2 cellular contexts compared by ENCODE assay signal in the genomic region with DNA sequence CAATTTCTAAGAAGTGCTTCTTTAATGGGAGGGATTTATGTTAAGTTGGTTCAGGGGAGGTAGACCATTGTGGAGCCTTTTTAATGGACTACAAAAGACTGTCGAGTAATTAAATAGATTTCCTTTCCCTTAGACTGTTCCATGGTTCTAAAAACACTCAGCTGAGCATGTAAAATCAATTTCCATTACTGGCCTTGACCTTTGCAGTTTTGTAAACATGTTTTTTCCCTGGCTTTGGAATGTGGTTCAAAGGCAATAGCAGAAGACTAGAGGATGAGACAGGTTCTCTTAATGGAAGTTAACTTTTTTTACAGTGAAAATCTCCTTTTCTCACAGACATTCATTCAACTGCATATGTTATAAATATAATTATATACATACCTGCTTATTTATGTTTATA.
TF ChIP-seq lines count a peak whose summit lies in the region.

No MANE protein-coding gene starts in this region.

TF ChIP-seq in HepG2, 621 proteins besides CTCF, POLR2A, EP300 and RAD21 (continued from another document and continues in another):
- TF ChIP-seq, protein P1, sequence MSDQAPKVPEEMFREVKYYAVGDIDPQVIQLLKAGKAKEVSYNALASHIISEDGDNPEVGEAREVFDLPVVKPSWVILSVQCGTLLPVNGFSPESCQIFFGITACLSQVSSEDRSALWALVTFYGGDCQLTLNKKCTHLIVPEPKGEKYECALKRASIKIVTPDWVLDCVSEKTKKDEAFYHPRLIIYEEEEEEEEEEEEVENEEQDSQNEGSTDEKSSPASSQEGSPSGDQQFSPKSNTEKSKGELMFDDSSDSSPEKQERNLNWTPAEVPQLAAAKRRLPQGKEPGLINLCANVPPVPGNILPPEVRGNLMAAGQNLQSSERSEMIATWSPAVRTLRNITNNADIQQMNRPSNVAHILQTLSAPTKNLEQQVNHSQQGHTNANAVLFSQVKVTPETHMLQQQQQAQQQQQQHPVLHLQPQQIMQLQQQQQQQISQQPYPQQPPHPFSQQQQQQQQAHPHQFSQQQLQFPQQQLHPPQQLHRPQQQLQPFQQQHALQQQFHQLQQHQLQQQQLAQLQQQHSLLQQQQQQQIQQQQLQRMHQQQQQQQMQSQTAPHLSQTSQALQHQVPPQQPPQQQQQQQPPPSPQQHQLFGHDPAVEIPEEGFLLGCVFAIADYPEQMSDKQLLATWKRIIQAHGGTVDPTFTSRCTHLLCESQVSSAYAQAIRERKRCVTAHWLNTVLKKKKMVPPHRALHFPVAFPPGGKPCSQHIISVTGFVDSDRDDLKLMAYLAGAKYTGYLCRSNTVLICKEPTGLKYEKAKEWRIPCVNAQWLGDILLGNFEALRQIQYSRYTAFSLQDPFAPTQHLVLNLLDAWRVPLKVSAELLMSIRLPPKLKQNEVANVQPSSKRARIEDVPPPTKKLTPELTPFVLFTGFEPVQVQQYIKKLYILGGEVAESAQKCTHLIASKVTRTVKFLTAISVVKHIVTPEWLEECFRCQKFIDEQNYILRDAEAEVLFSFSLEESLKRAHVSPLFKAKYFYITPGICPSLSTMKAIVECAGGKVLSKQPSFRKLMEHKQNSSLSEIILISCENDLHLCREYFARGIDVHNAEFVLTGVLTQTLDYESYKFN (CRISPR knock-in tag; conservative IDR thresholded peaks at IDR 0.05), result peak; percentile 67
- TF ChIP-seq NR2F6 (IDR thresholded peaks at IDR 0.05) (peak; percentile 90), NR2F6 (CRISPR knock-in tag; IDR thresholded peaks at IDR 0.05) (peak; percentile 88), HMG20A (CRISPR knock-in tag; IDR thresholded peaks at IDR 0.05; ENCODE audit: borderline replicate concordance) (peak; percentile 40; the same call in 1 of the 2 replicates), ZNF34 (CRISPR knock-in tag; IDR thresholded peaks at IDR 0.05; ENCODE audit: borderline replicate concordance) (no peak), SOX6 (IDR thresholded peaks at IDR 0.05) (no peak), SOX6 (CRISPR knock-in tag; IDR thresholded peaks at IDR 0.05) (0 out of 2 replicates have a peak, but pooled peaks have one; percentile 12), ZNF451 (CRISPR knock-in tag; IDR thresholded peaks at IDR 0.05) (no peak), DMAP1 (CRISPR knock-in tag; IDR thresholded peaks at IDR 0.05) (no peak), NCOA5 (CRISPR knock-in tag; IDR thresholded peaks at IDR 0.05) (no peak), KMT2A (CRISPR knock-in tag; IDR thresholded peaks at IDR 0.05) (no peak), FOXA3 (CRISPR knock-in tag; IDR thresholded peaks at IDR 0.05) (peak; percentile 77), TP53 (CRISPR knock-in tag; conservative IDR thresholded peaks at IDR 0.05) (no peak), IKZF4 (CRISPR knock-in tag; IDR thresholded peaks at IDR 0.05; ENCODE audit: borderline replicate concordance, low read depth, not compliant biosample characterization) (no peak), KDM6A (CRISPR knock-in tag; IDR thresholded peaks at IDR 0.05; ENCODE audit: low read depth) (peak; percentile 41; the same call in 1 of the 2 replicates), SIX1 (CRISPR knock-in tag; IDR thresholded peaks at IDR 0.05; ENCODE audit: borderline replicate concordance) (no peak), ZSCAN30 (CRISPR knock-in tag; IDR thresholded peaks at IDR 0.05) (no peak), EHMT2 (IDR thresholded peaks at IDR 0.05; ENCODE audit: borderline replicate concordance, low read depth, low read length) (no peak), FOXP1 (IDR thresholded peaks at IDR 0.05) (no peak), FOXP1 (CRISPR knock-in tag; IDR thresholded peaks at IDR 0.05) (peak; percentile 65), GATAD2A (CRISPR knock-in tag; IDR thresholded peaks at IDR 0.05) (peak; percentile 53), HOXD1 (CRISPR knock-in tag; IDR thresholded peaks at IDR 0.05) (no peak), CEBPB (IDR thresholded peaks at IDR 0.05; ENCODE audit: borderline replicate concordance, low read depth, low read length) (no peak), ZNF605 (CRISPR knock-in tag; IDR thresholded peaks at IDR 0.05) (no peak), MZF1 (CRISPR knock-in tag; IDR thresholded peaks at IDR 0.05; ENCODE audit: borderline replicate concordance) (no peak), CENPT (CRISPR knock-in tag; IDR thresholded peaks at IDR 0.05; ENCODE audit: low read depth) (no peak), FOXO1 (CRISPR knock-in tag; IDR thresholded peaks at IDR 0.05) (peak; percentile 54; the same call in 1 of the 2 replicates), ZFYVE20 (CRISPR knock-in tag; IDR thresholded peaks at IDR 0.05; ENCODE audit: borderline replicate concordance, low read depth) (no peak), ONECUT2 (CRISPR knock-in tag; IDR thresholded peaks at IDR 0.05) (peak; percentile 54; the same call in 1 of the 2 replicates)
- TF ChIP-seq, protein P2, sequence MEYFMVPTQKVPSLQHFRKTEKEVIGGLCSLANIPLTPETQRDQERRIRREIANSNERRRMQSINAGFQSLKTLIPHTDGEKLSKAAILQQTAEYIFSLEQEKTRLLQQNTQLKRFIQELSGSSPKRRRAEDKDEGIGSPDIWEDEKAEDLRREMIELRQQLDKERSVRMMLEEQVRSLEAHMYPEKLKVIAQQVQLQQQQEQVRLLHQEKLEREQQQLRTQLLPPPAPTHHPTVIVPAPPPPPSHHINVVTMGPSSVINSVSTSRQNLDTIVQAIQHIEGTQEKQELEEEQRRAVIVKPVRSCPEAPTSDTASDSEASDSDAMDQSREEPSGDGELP (IDR thresholded peaks at IDR 0.05; ENCODE audit: borderline replicate concordance, low read depth), result peak; percentile 78
- TF ChIP-seq, protein P3, sequence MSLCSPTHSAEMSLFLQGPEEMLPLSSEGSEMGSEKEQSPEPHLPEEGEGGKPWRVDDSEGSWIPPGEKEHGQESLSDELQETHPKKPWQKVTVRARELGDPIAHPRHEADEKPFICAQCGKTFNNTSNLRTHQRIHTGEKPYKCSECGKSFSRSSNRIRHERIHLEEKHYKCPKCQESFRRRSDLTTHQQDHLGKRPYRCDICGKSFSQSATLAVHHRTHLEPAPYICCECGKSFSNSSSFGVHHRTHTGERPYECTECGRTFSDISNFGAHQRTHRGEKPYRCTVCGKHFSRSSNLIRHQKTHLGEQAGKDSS (CRISPR knock-in tag; IDR thresholded peaks at IDR 0.05; ENCODE audit: borderline replicate concordance, low read depth), result no peak
- TF ChIP-seq, protein P4, sequence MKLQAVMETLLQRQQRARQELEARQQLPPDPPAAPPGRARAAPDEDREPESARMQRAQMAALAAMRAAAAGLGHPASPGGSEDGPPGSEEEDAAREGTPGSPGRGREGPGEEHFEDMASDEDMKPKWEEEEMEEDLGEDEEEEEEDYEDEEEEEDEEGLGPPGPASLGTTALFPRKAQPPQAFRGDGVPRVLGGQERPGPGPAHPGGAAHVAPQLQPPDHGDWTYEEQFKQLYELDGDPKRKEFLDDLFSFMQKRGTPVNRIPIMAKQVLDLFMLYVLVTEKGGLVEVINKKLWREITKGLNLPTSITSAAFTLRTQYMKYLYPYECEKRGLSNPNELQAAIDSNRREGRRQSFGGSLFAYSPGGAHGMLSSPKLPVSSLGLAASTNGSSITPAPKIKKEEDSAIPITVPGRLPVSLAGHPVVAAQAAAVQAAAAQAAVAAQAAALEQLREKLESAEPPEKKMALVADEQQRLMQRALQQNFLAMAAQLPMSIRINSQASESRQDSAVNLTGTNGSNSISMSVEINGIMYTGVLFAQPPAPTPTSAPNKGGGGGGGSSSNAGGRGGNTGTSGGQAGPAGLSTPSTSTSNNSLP (IDR thresholded peaks at IDR 0.05; ENCODE audit: low read depth, low read length), result peak; percentile 47; the same call in 1 of the 2 replicates

TF ChIP-seq in neural cell, 6 proteins besides CTCF, POLR2A, EP300 and RAD21 (continued from another document):
- TF ChIP-seq, protein P5, sequence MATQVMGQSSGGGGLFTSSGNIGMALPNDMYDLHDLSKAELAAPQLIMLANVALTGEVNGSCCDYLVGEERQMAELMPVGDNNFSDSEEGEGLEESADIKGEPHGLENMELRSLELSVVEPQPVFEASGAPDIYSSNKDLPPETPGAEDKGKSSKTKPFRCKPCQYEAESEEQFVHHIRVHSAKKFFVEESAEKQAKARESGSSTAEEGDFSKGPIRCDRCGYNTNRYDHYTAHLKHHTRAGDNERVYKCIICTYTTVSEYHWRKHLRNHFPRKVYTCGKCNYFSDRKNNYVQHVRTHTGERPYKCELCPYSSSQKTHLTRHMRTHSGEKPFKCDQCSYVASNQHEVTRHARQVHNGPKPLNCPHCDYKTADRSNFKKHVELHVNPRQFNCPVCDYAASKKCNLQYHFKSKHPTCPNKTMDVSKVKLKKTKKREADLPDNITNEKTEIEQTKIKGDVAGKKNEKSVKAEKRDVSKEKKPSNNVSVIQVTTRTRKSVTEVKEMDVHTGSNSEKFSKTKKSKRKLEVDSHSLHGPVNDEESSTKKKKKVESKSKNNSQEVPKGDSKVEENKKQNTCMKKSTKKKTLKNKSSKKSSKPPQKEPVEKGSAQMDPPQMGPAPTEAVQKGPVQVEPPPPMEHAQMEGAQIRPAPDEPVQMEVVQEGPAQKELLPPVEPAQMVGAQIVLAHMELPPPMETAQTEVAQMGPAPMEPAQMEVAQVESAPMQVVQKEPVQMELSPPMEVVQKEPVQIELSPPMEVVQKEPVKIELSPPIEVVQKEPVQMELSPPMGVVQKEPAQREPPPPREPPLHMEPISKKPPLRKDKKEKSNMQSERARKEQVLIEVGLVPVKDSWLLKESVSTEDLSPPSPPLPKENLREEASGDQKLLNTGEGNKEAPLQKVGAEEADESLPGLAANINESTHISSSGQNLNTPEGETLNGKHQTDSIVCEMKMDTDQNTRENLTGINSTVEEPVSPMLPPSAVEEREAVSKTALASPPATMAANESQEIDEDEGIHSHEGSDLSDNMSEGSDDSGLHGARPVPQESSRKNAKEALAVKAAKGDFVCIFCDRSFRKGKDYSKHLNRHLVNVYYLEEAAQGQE (IDR thresholded peaks at IDR 0.05; ENCODE audit: borderline replicate concordance), result no peak
TF ChIP-seq in neural cell: peak in this region for 1.
